ENCODE assay signal across 8 cellular contexts in the genomic region with DNA sequence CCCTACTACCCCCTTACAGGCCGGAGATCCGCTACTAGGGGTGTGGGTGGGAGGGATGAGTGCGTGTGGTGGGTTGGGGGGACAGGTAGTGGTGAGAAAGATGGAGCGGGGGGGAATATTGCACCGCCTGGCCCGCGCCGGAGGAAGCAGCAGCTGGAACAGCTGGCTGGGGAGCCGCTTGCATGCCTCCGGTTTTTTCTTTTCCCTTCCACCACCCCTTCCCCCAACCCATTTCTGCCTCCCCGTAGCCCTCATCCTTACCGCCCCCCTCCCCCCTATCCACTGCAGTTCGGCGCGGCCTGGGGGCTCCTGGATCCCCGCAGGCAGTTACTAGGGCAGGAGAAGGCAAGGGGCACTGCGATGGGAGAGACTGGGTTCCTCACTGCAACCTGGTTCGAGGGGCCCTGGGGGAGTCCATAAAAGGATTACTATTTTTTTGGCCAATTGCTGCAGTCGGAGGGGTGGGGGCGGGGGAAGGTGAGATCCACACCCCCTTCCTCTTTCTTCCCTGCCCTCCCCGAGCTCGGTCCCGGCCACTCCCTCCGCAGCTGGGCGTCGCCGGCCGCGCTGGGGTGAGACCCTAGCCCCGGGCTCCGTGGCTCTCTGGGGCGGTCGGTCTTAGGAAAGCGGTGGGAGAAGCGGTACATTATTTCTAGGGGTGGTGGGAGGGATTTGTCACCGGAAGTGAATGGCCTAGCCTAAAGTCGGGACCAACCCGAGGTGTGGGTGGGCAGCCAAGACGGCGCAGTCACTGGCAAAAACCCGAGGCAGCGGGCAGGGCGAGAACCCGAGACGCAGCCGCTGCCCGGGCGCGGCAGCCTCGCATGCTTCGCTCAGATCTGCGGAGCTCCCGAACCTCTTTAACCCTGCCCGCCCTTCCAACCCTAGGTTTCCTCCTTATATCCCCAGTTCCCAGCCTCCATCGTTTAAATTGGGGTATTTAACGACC. TPM values are rescaled to one million over a fixed set of nuclear protein-coding genes. Genes with fewer than 3 reads are reported as not detected.
DNase-seq lines count a peak whose midpoint lies in the region; ATAC-seq and TF ChIP-seq lines count a peak whose summit lies in the region.

No MANE protein-coding gene starts in this region.

- H3K27ac ChIP-seq in left ventricle myocardium inferior (replicated peaks) = peak overlapping the region; percentile 89
- H3K27ac ChIP-seq in upper lobe of left lung = peak overlapping the region; percentile 88 to 96 (median 92)

- 0% methylated on average over 47 to 54 of the region's 56 CpGs for WGBS in upper lobe of left lung, 2 donors

- no peaks in the 10 kb centered on the region for H3K9me3 ChIP-seq in left ventricle myocardium inferior (replicated peaks)
- H3K9me3 ChIP-seq in upper lobe of left lung = no peaks in the 10 kb centered on the region

- ATAC-seq in HG02678 (IDR thresholded peaks at IDR 0.05; ENCODE audit: unreplicated experiment) (peak; percentile 61), upper lobe of left lung (ENCODE audit: low FRiP score in 2 of 2) (peak; percentile 90 to 94)

- intact Hi-C loops in left ventricle myocardium inferior (cut with micrococcal nuclease) = no loop called here
- intact Hi-C loops in posterior vena cava (cut with DNase I) = loop anchor here in 1 of 2 donors (5.0 kb wide), 2 partner anchors 36 to 131 kb away; a partner anchor contains a TSS

- TF ChIP-seq CTCF in GM12865 (IDR thresholded peaks at IDR 0.05; ENCODE audit: insufficient read depth, low read depth, low read length, missing control alignments) (no peak), left ventricle myocardium inferior (IDR thresholded peaks at IDR 0.05; ENCODE audit: borderline replicate concordance) (no peak), upper lobe of left lung (IDR thresholded peaks at IDR 0.05) (no peak)

- peak in 3 of 4 donors; percentile 61 to 92 (median 78) for TF ChIP-seq POLR2A in upper lobe of left lung (IDR thresholded peaks at IDR 0.05)

- H3K27me3 ChIP-seq in left ventricle myocardium inferior (ENCODE audit: low read depth) (no peaks in the 10 kb centered on the region), upper lobe of left lung (no peaks in the 10 kb centered on the region)

- DNase-seq in GM12865 (ENCODE audit: low read depth) = peak; percentile 96
- DNase-seq in NCI-H1436 (lab: John Stamatoyannopoulos, UW) = peak; percentile 78
- DNase-seq in T-helper 1 cell = peak; percentile 57 to 92 (median 62)
- peak; percentile 75 for DNase-seq in amniotic epithelial cell (ENCODE audit: low read depth)
- DNase-seq in left ventricle myocardium inferior = peak; percentile 83
- DNase-seq in posterior vena cava (ENCODE audit: low spot score) = peak; percentile 94
- DNase-seq in upper lobe of left lung = peak; percentile 86 to 95

- no peaks in the 10 kb centered on the region for H3K36me3 ChIP-seq in left ventricle myocardium inferior
- H3K36me3 ChIP-seq in upper lobe of left lung = no peaks in the 10 kb centered on the region

- TF ChIP-seq EP300 in upper lobe of left lung (IDR thresholded peaks at IDR 0.05) = no peak

- H3K4me1 ChIP-seq in left ventricle myocardium inferior = peaks cover 47% of the 10 kb centered on the region
- peaks cover 20 to 40% (median 28%) of the 10 kb centered on the region in 4 donors for H3K4me1 ChIP-seq in upper lobe of left lung

- H3K4me3 ChIP-seq in GM12865 (ENCODE audit: low read depth, low read length) (peak overlapping the region; percentile 87), left ventricle myocardium inferior (peak overlapping the region; percentile 97), upper lobe of left lung (peak overlapping the region; percentile 62 to 99 (median 76))

RNA-seq across cellular contexts. Expression of a gene that starts 0.8 kb away (rescaled TPM):
- total RNA-seq in left ventricle myocardium inferior (12.8 TPM), posterior vena cava (10 to 100 TPM; 13.9 to 16.2 TPM), upper lobe of left lung (10 to 100 TPM; 14.3 to 34.7 (median 24.2) TPM)

RNA-seq across cellular contexts. Expression of a gene that starts 24.3 kb away (rescaled TPM):
- total RNA-seq in left ventricle myocardium inferior = 0.63 TPM
- total RNA-seq in posterior vena cava = 1 to 10 TPM in 1 of 2 donors, under 1 TPM in 1; 1.00 to 2.2 TPM
- 1 to 10 TPM in 2 of 6 donors, under 1 TPM in 3, not detected in 1; 0.59 to 4.2 (median 0.76) TPM for total RNA-seq in upper lobe of left lung

RNA-seq across cellular contexts. Expression of a gene that starts 35.1 kb away (rescaled TPM):
- total RNA-seq in left ventricle myocardium inferior (12.0 TPM), posterior vena cava (10 to 100 TPM; 16.9 to 18.5 TPM), upper lobe of left lung (10 to 100 TPM; 11.1 to 23.8 (median 14.9) TPM)

Comparison
In these comparisons a context has a peak if more than half of its experiments do, and no peak if none do; other contexts are left out.
1. Peak in every context shown above with its lines: DNase-seq, ATAC-seq, H3K4me3 ChIP-seq and H3K27ac ChIP-seq.